Comparison of ENCODE assay signal across 8 cellular contexts in the genomic region with DNA sequence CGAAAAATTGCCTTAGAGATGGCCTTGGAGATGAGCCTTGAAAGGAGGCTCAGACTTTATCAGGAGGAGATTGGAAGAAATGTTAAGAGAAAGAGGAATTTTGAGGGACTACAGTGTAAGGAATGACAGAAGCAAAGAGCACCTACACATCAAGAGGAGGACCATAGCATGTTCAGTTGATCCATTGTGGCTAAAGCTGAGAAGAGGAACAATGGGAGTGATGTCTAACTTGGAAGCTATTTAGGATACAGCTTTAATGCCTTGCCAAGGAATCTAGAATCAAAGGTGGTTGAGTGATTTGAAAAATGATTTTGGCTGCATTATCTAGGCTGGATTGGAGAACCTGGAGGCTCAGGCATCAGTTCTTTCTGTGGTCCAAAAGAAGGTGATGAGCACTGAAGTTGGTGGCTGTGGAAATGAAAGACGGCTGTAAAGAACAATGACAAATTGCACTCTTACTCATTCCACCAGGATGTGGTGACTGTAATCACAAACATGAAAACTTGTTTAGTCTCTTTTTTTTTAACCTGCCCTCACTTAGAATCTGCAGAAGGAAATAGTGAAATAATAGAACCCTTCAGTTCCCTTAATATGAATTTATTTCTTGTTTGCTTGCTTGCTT. TPM values are rescaled to one million over a fixed set of nuclear protein-coding genes. Genes with fewer than 3 reads are reported as not detected.
A peak's percentile ranks its signal among the peaks of the same experiment; 100 is the strongest.
DNase-seq lines count a peak whose midpoint lies in the region; ATAC-seq lines count a peak whose summit lies in the region.

No MANE protein-coding gene starts in this region.

- no peaks in the 10 kb centered on the region for H3K27me3 Mint-ChIP-seq in activated CD8-positive, alpha-beta memory T cell treated with anti-CD3 and anti-CD28 coated beads, Interleukin-2, amount 10 ng/mL, durations not matched to agents 7 days and 5 days
- no peaks in the 10 kb centered on the region for H3K27me3 Mint-ChIP-seq in activated T-cell treated with anti-CD3 and anti-CD28 coated beads, Interleukin-2, amount 50 U/mL, for 72 hours (ENCODE audit: low read depth)
- no peaks in the 10 kb centered on the region for H3K27me3 Mint-ChIP-seq in stimulated activated memory B cell treated with anti-CD40 and anti-IgM and Interleukin-4, amounts not matched to agents 10 μg/mL and 1 μg/mL and 100 μg/mL, for 72 hours

- peak overlapping the region; percentile 12 for H3K27ac Mint-ChIP-seq in activated CD8-positive, alpha-beta memory T cell treated with anti-CD3 and anti-CD28 coated beads, Interleukin-2, amount 10 ng/mL, durations not matched to agents 7 days and 5 days
- H3K27ac Mint-ChIP-seq in activated T-cell treated with anti-CD3 and anti-CD28 coated beads, Interleukin-2, amount 50 U/mL, for 72 hours = peak overlapping the region; percentile 4
- H3K27ac Mint-ChIP-seq in stimulated activated memory B cell treated with anti-CD40 and anti-IgM and Interleukin-4, amounts not matched to agents 10 μg/mL and 1 μg/mL and 100 μg/mL, for 72 hours = peak overlapping the region; percentile 97

- peak overlapping the region; percentile 5 for H3K4me3 Mint-ChIP-seq in activated CD8-positive, alpha-beta memory T cell treated with anti-CD3 and anti-CD28 coated beads, Interleukin-2, amount 10 ng/mL, durations not matched to agents 7 days and 5 days
- peak overlapping the region; percentile 8 to 26 for H3K4me3 Mint-ChIP-seq in activated T-cell treated with anti-CD3 and anti-CD28 coated beads, Interleukin-2, amount 50 U/mL, for 72 hours
- H3K4me3 Mint-ChIP-seq in stimulated activated memory B cell treated with anti-CD40 and anti-IgM and Interleukin-4, amounts not matched to agents 10 μg/mL and 1 μg/mL and 100 μg/mL, for 72 hours = no peak overlapping the region

- H3K4me1 Mint-ChIP-seq in activated CD8-positive, alpha-beta memory T cell treated with anti-CD3 and anti-CD28 coated beads, Interleukin-2, amount 10 ng/mL, durations not matched to agents 7 days and 5 days = peaks cover 59% of the 10 kb centered on the region
- H3K4me1 Mint-ChIP-seq in activated T-cell treated with anti-CD3 and anti-CD28 coated beads, Interleukin-2, amount 50 U/mL, for 72 hours (ENCODE audit: low read depth) = peaks cover 71% of the 10 kb centered on the region
- H3K4me1 Mint-ChIP-seq in stimulated activated memory B cell treated with anti-CD40 and anti-IgM and Interleukin-4, amounts not matched to agents 10 μg/mL and 1 μg/mL and 100 μg/mL, for 72 hours = peaks cover 54% of the 10 kb centered on the region

- DNase-seq in activated CD8-positive, alpha-beta memory T cell treated with anti-CD3 and anti-CD28 coated beads, Interleukin-2, amount 10 ng/mL, durations not matched to agents 7 days and 5 days = peak; percentile 68
- DNase-seq in activated CD8-positive, alpha-beta memory T cell treated with anti-CD3 and anti-CD28 coated beads for 24 hours = no peak
- DNase-seq in activated T-cell treated with anti-CD3 and anti-CD28 coated beads, Interleukin-2, amount 50 U/mL, for 72 hours = peak; percentile 44 to 58
- no peak for DNase-seq in anterior cingulate cortex (lab: John Stamatoyannopoulos, UW)
- DNase-seq in Ammon's horn (ENCODE audit: low spot score) = no peak
- DNase-seq in NCI-H2171 (lab: John Stamatoyannopoulos, UW) = no peak

- CTCF ChIA-PET in activated CD8-positive, alpha-beta memory T cell treated with anti-CD3 and anti-CD28 coated beads, Interleukin-2, amount 10 ng/mL, durations not matched to agents 7 days and 5 days (lab: Charles Lee) = interaction anchor here (1.3 kb wide), 1 partner anchor 495 kb away, joined by 3 read pairs; no protein-coding TSS in a partner anchor

- peak; percentile 78 for ATAC-seq in activated CD8-positive, alpha-beta memory T cell treated with anti-CD3 and anti-CD28 coated beads, Interleukin-2, amount 10 ng/mL, durations not matched to agents 7 days and 5 days
- ATAC-seq in HG03025 (IDR thresholded peaks at IDR 0.05; ENCODE audit: low FRiP score, unreplicated experiment) = peak; percentile 52
- ATAC-seq in activated T-cell treated with anti-CD3 and anti-CD28 coated beads, Interleukin-2, amount 50 U/mL, for 72 hours (replicated peaks in 1 of 2) = peak; percentile 78 to 79
- ATAC-seq in stimulated activated memory B cell treated with anti-CD40 and anti-IgM and Interleukin-4, amounts not matched to agents 10 μg/mL and 1 μg/mL and 100 μg/mL, for 72 hours = peak; percentile 49

- H3K36me3 Mint-ChIP-seq in activated CD8-positive, alpha-beta memory T cell treated with anti-CD3 and anti-CD28 coated beads, Interleukin-2, amount 10 ng/mL, durations not matched to agents 7 days and 5 days = peaks cover 3% of the 10 kb centered on the region
- peaks cover 0 to 3% of the 10 kb centered on the region in 2 donors for H3K36me3 Mint-ChIP-seq in activated T-cell treated with anti-CD3 and anti-CD28 coated beads, Interleukin-2, amount 50 U/mL, for 72 hours (ENCODE audit: insufficient read depth in 2 of 2)
- peaks cover 5% of the 10 kb centered on the region for H3K36me3 Mint-ChIP-seq in stimulated activated memory B cell treated with anti-CD40 and anti-IgM and Interleukin-4, amounts not matched to agents 10 μg/mL and 1 μg/mL and 100 μg/mL, for 72 hours

- H3K9me3 Mint-ChIP-seq in activated CD8-positive, alpha-beta memory T cell treated with anti-CD3 and anti-CD28 coated beads, Interleukin-2, amount 10 ng/mL, durations not matched to agents 7 days and 5 days (ENCODE audit: low read depth) = no peaks in the 10 kb centered on the region
- H3K9me3 Mint-ChIP-seq in activated T-cell treated with anti-CD3 and anti-CD28 coated beads, Interleukin-2, amount 50 U/mL, for 72 hours = no peaks in the 10 kb centered on the region
- H3K9me3 Mint-ChIP-seq in stimulated activated memory B cell treated with anti-CD40 and anti-IgM and Interleukin-4, amounts not matched to agents 10 μg/mL and 1 μg/mL and 100 μg/mL, for 72 hours = no peaks in the 10 kb centered on the region

RNA-seq across cellular contexts. Expression of gene FAM20B, which starts 11.3 kb away (rescaled TPM):
- 10 to 100 TPM; 23.8 to 30.7 TPM for total RNA-seq in activated CD8-positive, alpha-beta memory T cell treated with anti-CD3 and anti-CD28 coated beads, Interleukin-2, amount 10 ng/mL, durations not matched to agents 7 days and 5 days
- 10 to 100 TPM; 30.3 to 33.6 TPM for total RNA-seq in activated T-cell treated with anti-CD3 and anti-CD28 coated beads, Interleukin-2, amount 50 U/mL, for 72 hours

RNA-seq across cellular contexts. Expression of gene TOR3A, which starts 44.9 kb away (rescaled TPM):
- total RNA-seq in activated CD8-positive, alpha-beta memory T cell treated with anti-CD3 and anti-CD28 coated beads, Interleukin-2, amount 10 ng/mL, durations not matched to agents 7 days and 5 days = 10 to 100 TPM; 52.4 to 56.1 TPM
- 10 to 100 TPM; 34.0 to 38.9 TPM for total RNA-seq in activated T-cell treated with anti-CD3 and anti-CD28 coated beads, Interleukin-2, amount 50 U/mL, for 72 hours

Comparison
In these comparisons a context has a peak if more than half of its experiments do, and no peak if none do; other contexts are left out.
1. DNase-seq: peak in activated CD8-positive, alpha-beta memory T cell treated with anti-CD3 and anti-CD28 coated beads, Interleukin-2, amount 10 ng/mL, durations not matched to agents 7 days and 5 days (single experiment) and activated T-cell treated with anti-CD3 and anti-CD28 coated beads, Interleukin-2, amount 50 U/mL, for 72 hours (2 of 2); none in activated CD8-positive, alpha-beta memory T cell treated with anti-CD3 and anti-CD28 coated beads for 24 hours (single experiment), anterior cingulate cortex (0 of 58), Ammon's horn (single experiment) and NCI-H2171 (single experiment).
2. H3K27ac Mint-ChIP-seq: peak in every context shown above with its lines; median percentile 97 in stimulated activated memory B cell treated with anti-CD40 and anti-IgM and Interleukin-4, amounts not matched to agents 10 μg/mL and 1 μg/mL and 100 μg/mL, for 72 hours; 12 in activated CD8-positive, alpha-beta memory T cell treated with anti-CD3 and anti-CD28 coated beads, Interleukin-2, amount 10 ng/mL, durations not matched to agents 7 days and 5 days; 4 in activated T-cell treated with anti-CD3 and anti-CD28 coated beads, Interleukin-2, amount 50 U/mL, for 72 hours.
3. Peak in every context shown above with its lines, with median percentiles within 50 percentile points of each other: ATAC-seq.